ENCODE assay signal across 8 cellular contexts in genomic region chr12:124767075-124767821, GRCh38.
DNase-seq lines count a peak whose midpoint lies in the region; ATAC-seq and TF ChIP-seq lines count a peak whose summit lies in the region.

No MANE protein-coding gene starts in this region.

- H3K9me3 ChIP-seq in CD4-positive, CD25-positive, alpha-beta regulatory T cell (ENCODE audit: control insufficient read depth in 2 of 2, low read length in 2 of 2): peaks cover 10 to 15% of the 10 kb centered on the region in 2 experiments
- H3K9me3 ChIP-seq in NT2/D1 (ENCODE audit: insufficient read depth, low read length) (peaks cover 36% of the 10 kb centered on the region), esophagus muscularis mucosa (peaks cover 0 to 12% (median 6%) of the 10 kb centered on the region in 4 donors)

- WGBS in esophagus muscularis mucosa: 40% methylated on average over 14 of the region's 20 CpGs

- no peaks in the 10 kb centered on the region for H3K36me3 Mint-ChIP-seq in CD4-positive, CD25-positive, alpha-beta regulatory T cell
- no peaks in the 10 kb centered on the region for H3K36me3 Mint-ChIP-seq in nephron (ENCODE audit: low read depth)

- H3K4me3 Mint-ChIP-seq in CD4-positive, CD25-positive, alpha-beta regulatory T cell: no peak overlapping the region
- H3K4me3 Mint-ChIP-seq in nephron: peak overlapping the region in 1 of 3 experiments; percentile 0

- peaks cover 0 to 13% (median 7%) of the 10 kb centered on the region in 7 donors for H3K9me3 Mint-ChIP-seq in CD4-positive, CD25-positive, alpha-beta regulatory T cell
- peaks cover 7% of the 10 kb centered on the region for H3K9me3 Mint-ChIP-seq in nephron

- intact Hi-C loops in esophagus muscularis mucosa (cut with DNase I): loop anchor here (1.0 to 10.0 kb wide), 4 partner anchors 100 to 385 kb away; no protein-coding TSS in a partner anchor

- DNase-seq in CD4-positive, CD25-positive, alpha-beta regulatory T cell: peak; percentile 51 to 69 (median 69)
- DNase-seq in GM19240 (ENCODE audit: insufficient read length, low spot score) (peak; percentile 83), NT2/D1 (ENCODE audit: low read depth, low spot score) (peak; percentile 69), activated T-cell treated with anti-CD3 and anti-CD28 coated beads for 1 hour (ENCODE audit: low read depth) (peak; percentile 81), esophagus muscularis mucosa (ENCODE audit: extremely low spot score) (peak; percentile 95)
- peak; percentile 89 for DNase-seq in stimulated activated naive CD8-positive, alpha-beta T cell treated with anti-CD3 and anti-CD28 coated beads, Interleukin-15, Interleukin-2, amounts not matched to agents 100 U/mL and 50 U/mL, for 24 hours

- peaks cover 4% of the 10 kb centered on the region for H3K27me3 Mint-ChIP-seq in CD4-positive, CD25-positive, alpha-beta regulatory T cell
- peaks cover 29% of the 10 kb centered on the region for H3K27me3 Mint-ChIP-seq in nephron (ENCODE audit: low read depth)

- peaks cover 4% of the 10 kb centered on the region for H3K4me1 ChIP-seq in CD4-positive, CD25-positive, alpha-beta regulatory T cell (ENCODE audit: control insufficient read depth, insufficient read depth, low read length, poor library complexity, severe bottlenecking)
- H3K4me1 ChIP-seq in NT2/D1 (ENCODE audit: insufficient read depth, insufficient read length) (peaks cover 14% of the 10 kb centered on the region), esophagus muscularis mucosa (peaks cover 41 to 54% (median 51%) of the 10 kb centered on the region in 4 donors)

- no peak for TF ChIP-seq EP300 in esophagus muscularis mucosa (IDR thresholded peaks at IDR 0.05)

- H3K9ac ChIP-seq in NT2/D1 (ENCODE audit: insufficient read length, low read depth): no peak overlapping the region

- H3K4me3 ChIP-seq in CD4-positive, CD25-positive, alpha-beta regulatory T cell (ENCODE audit: low read depth, low read length): no peak overlapping the region
- H3K4me3 ChIP-seq in NT2/D1 (ENCODE audit: insufficient read length, low read depth): no peak overlapping the region
- H3K4me3 ChIP-seq in esophagus muscularis mucosa: no peak overlapping the region

- H3K27ac Mint-ChIP-seq in CD4-positive, CD25-positive, alpha-beta regulatory T cell: no peak overlapping the region
- H3K27ac Mint-ChIP-seq in nephron: peak overlapping the region; percentile 72 to 85 (median 84)

- no peaks in the 10 kb centered on the region for H3K27me3 ChIP-seq in CD4-positive, CD25-positive, alpha-beta regulatory T cell (ENCODE audit: control insufficient read depth, insufficient read depth, low read length)
- peaks cover 15% of the 10 kb centered on the region for H3K27me3 ChIP-seq in NT2/D1 (ENCODE audit: insufficient read depth, insufficient read length)
- H3K27me3 ChIP-seq in esophagus muscularis mucosa: peaks cover 0 to under 1% (median 0%) of the 10 kb centered on the region in 4 donors

- peaks cover 6 to 11% (median 6%) of the 10 kb centered on the region in 4 donors for H3K4me1 Mint-ChIP-seq in CD4-positive, CD25-positive, alpha-beta regulatory T cell
- H3K4me1 Mint-ChIP-seq in nephron: peaks cover 53% of the 10 kb centered on the region

- no peak overlapping the region for H3K27ac ChIP-seq in CD4-positive, CD25-positive, alpha-beta regulatory T cell (ENCODE audit: insufficient read depth, low read length, poor library complexity, severe bottlenecking)
- H3K27ac ChIP-seq in esophagus muscularis mucosa (replicated peaks in 1 of 4): peak overlapping the region; percentile 80 to 89 (median 88)

- peak in 2 of 3 experiments; percentile 99 to 100 for TF ChIP-seq CTCF in esophagus muscularis mucosa (IDR thresholded peaks at IDR 0.05)
- TF ChIP-seq CTCF in nephron (IDR thresholded peaks at IDR 0.05; ENCODE audit: unreplicated experiment in 3 of 3): peak; percentile 99 to 100 (median 99)

- H3K36me3 ChIP-seq in CD4-positive, CD25-positive, alpha-beta regulatory T cell (ENCODE audit: control insufficient read depth, insufficient read depth, low read length): no peaks in the 10 kb centered on the region
- H3K36me3 ChIP-seq in NT2/D1 (ENCODE audit: insufficient read depth, insufficient read length, low read length): no peaks in the 10 kb centered on the region
- H3K36me3 ChIP-seq in esophagus muscularis mucosa: no peaks in the 10 kb centered on the region

- TF ChIP-seq POLR2A in esophagus muscularis mucosa (IDR thresholded peaks at IDR 0.05; ENCODE audit: low read depth): no peak

- ATAC-seq in CD4-positive, CD25-positive, alpha-beta regulatory T cell (ENCODE audit: low read depth in 2 of 2): peak; percentile 79 to 91
- peak; percentile 70 for ATAC-seq in HG03460 (IDR thresholded peaks at IDR 0.05; ENCODE audit: unreplicated experiment)
- ATAC-seq in stimulated activated naive CD8-positive, alpha-beta T cell treated with anti-CD3 and anti-CD28 coated beads, Interleukin-15, Interleukin-2, amounts not matched to agents 100 U/mL and 50 U/mL, for 24 hours: peak; percentile 62

Comparison
In these comparisons a context has a peak if more than half of its experiments do, and no peak if none do; other contexts are left out.
1. H3K27ac Mint-ChIP-seq: peak in nephron (3 of 3); none in CD4-positive, CD25-positive, alpha-beta regulatory T cell (0 of 3).
2. Peak in every context shown above with its lines, with median percentiles within 50 percentile points of each other: ATAC-seq and DNase-seq.